ENCODE assay signal across 8 cellular contexts in genomic region chr14:58199726-58200479, GRCh38. TPM values are rescaled to one million over a fixed set of nuclear protein-coding genes. Genes with fewer than 3 reads are reported as not detected.
DNase-seq lines count a peak whose midpoint lies in the region; ATAC-seq and TF ChIP-seq lines count a peak whose summit lies in the region.

ACTR10 (plus strand) TSS chr14:58200149; CDS start chr14:58200218, 69 bp downstream.

- H3K18ac ChIP-seq in IMR-90 (ENCODE audit: low read depth, low read length), result peak within 1 kb of the TSS; percentile 96

- peak; percentile 48 for DNase-seq in DMS114 treated with DMSO at 0.1 percent for 48 hours (lab: John Stamatoyannopoulos, UW; ENCODE audit: unreplicated experiment)
- peak; percentile 56 for DNase-seq in IMR-90
- DNase-seq in OCI-M2 (lab: John Stamatoyannopoulos, UW; ENCODE audit: unreplicated experiment), result peak; percentile 46
- peak; percentile 84 for DNase-seq in activated T-cell treated with anti-CD3 and anti-CD28 coated beads for 4 hours
- peak; percentile 82 for DNase-seq in epithelial cell of esophagus (ENCODE audit: low read depth)
- DNase-seq in stimulated activated CD8-positive, alpha-beta memory T cell treated with anti-CD3 and anti-CD28 coated beads, Interleukin-2, amount 100 ng/mL, for 48 hours (ENCODE audit: low read depth in 2 of 2), result peak; percentile 85 to 91

- intact Hi-C loops in IMR-90 (cut with micrococcal nuclease), result no loop called here

- H3K79me1 ChIP-seq in IMR-90 (ENCODE audit: low read depth in 1 of 2, low read length in 2 of 2), result peaks cover 0 to 23% of the 10 kb centered on the region in 2 experiments

- dilution Hi-C loops in IMR-90 (cut with HindIII; ENCODE audit: low sequenced_read_pairs, unreplicated experiment), result no loop called here

- H2BK20ac ChIP-seq in IMR-90 (ENCODE audit: low read depth, low read length), result no peak within 1 kb of the TSS

- H3K23ac ChIP-seq in IMR-90 (ENCODE audit: low read depth, low read length), result peak within 1 kb of the TSS; percentile 65

- peak within 1 kb of the TSS; percentile 98 for H3K9ac ChIP-seq in IMR-90 (ENCODE audit: low read depth, low read length)

- H3K9me1 ChIP-seq in IMR-90 (ENCODE audit: insufficient read depth, low read length), result no peaks in the 10 kb centered on the region

- H4K20me1 ChIP-seq in IMR-90 (ENCODE audit: insufficient read depth, low read length), result no peaks in the 10 kb centered on the region

- in situ Hi-C loops in IMR-90 (cut with MboI; ENCODE audit: low sequenced_read_pairs), result no loop called here

- H4K91ac ChIP-seq in IMR-90 (ENCODE audit: insufficient read depth, low read depth, low read length), result peak within 1 kb of the TSS; percentile 96

- peak within 1 kb of the TSS; percentile 93; the same call in 2 of the 3 replicates for H2BK15ac ChIP-seq in IMR-90 (ENCODE audit: low read depth, low read length)

- POLR2A ChIA-PET in IMR-90 (lab: Charles Lee; ENCODE audit: unreplicated experiment), result interaction anchor here (0.5 kb wide), 1 partner anchor 14 kb away, joined by 6 read pairs; no protein-coding TSS in a partner anchor

- H3K27ac ChIP-seq in IMR-90 (ENCODE audit: insufficient read depth, low read length), result peak within 1 kb of the TSS; percentile 99

- H2AK5ac ChIP-seq in IMR-90 (ENCODE audit: low read depth, low read length), result peak within 1 kb of the TSS; percentile 68; the same call in 1 of the 2 replicates

- H3K4me1 ChIP-seq in IMR-90 (ENCODE audit: control insufficient read depth, insufficient read depth, low read length) (no peaks in the 10 kb centered on the region), mononuclear cell (ENCODE audit: insufficient read depth, low read length) (peaks cover 24% of the 10 kb centered on the region)

- peak; percentile 88 for TF ChIP-seq POLR2A in IMR-90 (IDR thresholded peaks at IDR 0.05; ENCODE audit: low read depth, low read length)

- H3K4me3 ChIP-seq in IMR-90 (ENCODE audit: insufficient read depth, low read depth, low read length) (peak within 1 kb of the TSS; percentile 99), epithelial cell of esophagus (ENCODE audit: low read length) (peak within 1 kb of the TSS; percentile 86), mononuclear cell (ENCODE audit: low read length) (peak within 1 kb of the TSS; percentile 88)

- peak within 1 kb of the TSS; percentile 84 for H3K56ac ChIP-seq in IMR-90 (ENCODE audit: extremely low read depth, insufficient read depth, low read length)

- H2BK120ac ChIP-seq in IMR-90 (ENCODE audit: low read depth, low read length), result peak within 1 kb of the TSS; percentile 81

- H3K9me3 ChIP-seq in IMR-90 (ENCODE audit: control insufficient read depth, insufficient read depth, low read length), result no peaks in the 10 kb centered on the region
- H3K9me3 ChIP-seq in mononuclear cell (ENCODE audit: low read depth, low read length), result no peaks in the 10 kb centered on the region

- H3K27me3 ChIP-seq in IMR-90 (ENCODE audit: control insufficient read depth, insufficient read depth, low read length) (peaks cover 2% of the 10 kb centered on the region), mononuclear cell (ENCODE audit: insufficient read depth, low read length) (no peaks in the 10 kb centered on the region)

- peak within 1 kb of the TSS; percentile 88 for H3K4ac ChIP-seq in IMR-90 (ENCODE audit: low read depth, low read length)

- H2AK9ac ChIP-seq in IMR-90 (replicated peaks; ENCODE audit: low read depth, low read length, poor library complexity), result peak within 1 kb of the TSS; percentile 86

- no peak for TF ChIP-seq RAD21 in IMR-90 (IDR thresholded peaks at IDR 0.05; ENCODE audit: low read length)

- no peak for TF ChIP-seq CTCF in IMR-90 (conservative IDR thresholded peaks at IDR 0.05; ENCODE audit: low read depth, low read length)
- no peak for TF ChIP-seq CTCF in epithelial cell of esophagus (IDR thresholded peaks at IDR 0.05; ENCODE audit: insufficient read depth, low read depth, low read length, missing control alignments)

- BruUV-seq in IMR-90 (replicated peaks; lab: Mats Ljungman, UMichigan), result no TSS peak

- H3K14ac ChIP-seq in IMR-90 (replicated peaks; ENCODE audit: low read depth, low read length), result peak within 1 kb of the TSS; percentile 92

- WGBS in IMR-90 (ENCODE audit: extremely low coverage in 2 of 2, insufficient read length in 1 of 2), 2 experiments, result 0% methylated on average over 36 of the region's 78 CpGs; no CpG with 5 or more reads in 1 of the 2 experiments

- ATAC-seq in GM21529 (IDR thresholded peaks at IDR 0.05; ENCODE audit: unreplicated experiment) (peak; percentile 93), IMR-90 (ENCODE audit: low read depth) (peak; percentile 97)

- CTCF ChIA-PET in IMR-90 (lab: Yijun Ruan, JAX), result interaction anchor here (0.5 kb wide), 1 partner anchor 23 kb away, joined by 4 read pairs; no protein-coding TSS in a partner anchor

- peak within 1 kb of the TSS; percentile 98 for H2BK5ac ChIP-seq in IMR-90 (ENCODE audit: low read depth, low read length, poor library complexity, severe bottlenecking)

- H4K8ac ChIP-seq in IMR-90 (ENCODE audit: low read depth in 2 of 2, low read length in 2 of 2), result peak within 1 kb of the TSS; percentile 14 to 93

- peak within 1 kb of the TSS; percentile 99 for H3K4me2 ChIP-seq in IMR-90 (ENCODE audit: low read depth, low read length)

- H3K36me3 ChIP-seq in IMR-90 (ENCODE audit: control insufficient read depth, insufficient read depth, low read length), result peaks cover 5% of the 10 kb centered on the region; the same call in 1 of the 2 replicates

- peak within 1 kb of the TSS; percentile 95 for H4K5ac ChIP-seq in IMR-90 (ENCODE audit: low read depth, low read length)

- H2AFZ ChIP-seq in IMR-90 (replicated peaks; ENCODE audit: low read length, poor library complexity), result peak within 1 kb of the TSS; percentile 97

TF ChIP-seq in IMR-90, 13 proteins besides CTCF, POLR2A, EP300 and RAD21:
- TF ChIP-seq MXI1 (IDR thresholded peaks at IDR 0.05; ENCODE audit: borderline replicate concordance, low read depth, low read length) (peak; percentile 10; the same call in 1 of the 2 replicates), FOS (IDR thresholded peaks at IDR 0.05; ENCODE audit: low read depth, low read length) (0 out of 2 replicates have a peak, but pooled peaks have one; percentile 2), RCOR1 (IDR thresholded peaks at IDR 0.05; ENCODE audit: insufficient replicate concordance, low read length) (no peak), CHD1 (IDR thresholded peaks at IDR 0.05; ENCODE audit: low read depth, low read length) (0 out of 2 replicates have a peak, but pooled peaks have one; percentile 42), CEBPB (IDR thresholded peaks at IDR 0.05; ENCODE audit: low read depth, low read length) (no peak), BHLHE40 (IDR thresholded peaks at IDR 0.05; ENCODE audit: low read depth, low read length) (0 out of 2 replicates have a peak, but pooled peaks have one; percentile 28), RFX5 (IDR thresholded peaks at IDR 0.05; ENCODE audit: low read depth, low read length) (no peak), NFE2L2 (IDR thresholded peaks at IDR 0.05; ENCODE audit: low read depth, low read length) (no peak), MAFK (IDR thresholded peaks at IDR 0.05; ENCODE audit: low read depth, low read length) (no peak), MAZ (IDR thresholded peaks at IDR 0.05; ENCODE audit: borderline replicate concordance, low read depth, low read length) (peak; percentile 61; the same call in 1 of the 2 replicates), SMC3 (IDR thresholded peaks at IDR 0.05; ENCODE audit: low read depth, low read length) (no peak; the same call in 1 of the 2 replicates)
- TF ChIP-seq, protein P1, sequence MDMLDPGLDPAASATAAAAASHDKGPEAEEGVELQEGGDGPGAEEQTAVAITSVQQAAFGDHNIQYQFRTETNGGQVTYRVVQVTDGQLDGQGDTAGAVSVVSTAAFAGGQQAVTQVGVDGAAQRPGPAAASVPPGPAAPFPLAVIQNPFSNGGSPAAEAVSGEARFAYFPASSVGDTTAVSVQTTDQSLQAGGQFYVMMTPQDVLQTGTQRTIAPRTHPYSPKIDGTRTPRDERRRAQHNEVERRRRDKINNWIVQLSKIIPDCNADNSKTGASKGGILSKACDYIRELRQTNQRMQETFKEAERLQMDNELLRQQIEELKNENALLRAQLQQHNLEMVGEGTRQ (IDR thresholded peaks at IDR 0.05; ENCODE audit: low read depth, low read length), result no peak
- TF ChIP-seq, protein P2, sequence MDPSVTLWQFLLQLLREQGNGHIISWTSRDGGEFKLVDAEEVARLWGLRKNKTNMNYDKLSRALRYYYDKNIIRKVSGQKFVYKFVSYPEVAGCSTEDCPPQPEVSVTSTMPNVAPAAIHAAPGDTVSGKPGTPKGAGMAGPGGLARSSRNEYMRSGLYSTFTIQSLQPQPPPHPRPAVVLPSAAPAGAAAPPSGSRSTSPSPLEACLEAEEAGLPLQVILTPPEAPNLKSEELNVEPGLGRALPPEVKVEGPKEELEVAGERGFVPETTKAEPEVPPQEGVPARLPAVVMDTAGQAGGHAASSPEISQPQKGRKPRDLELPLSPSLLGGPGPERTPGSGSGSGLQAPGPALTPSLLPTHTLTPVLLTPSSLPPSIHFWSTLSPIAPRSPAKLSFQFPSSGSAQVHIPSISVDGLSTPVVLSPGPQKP (IDR thresholded peaks at IDR 0.05; ENCODE audit: borderline replicate concordance, low read depth, low read length), result no peak

RNA-seq across cellular contexts. Expression of gene ACTR10, which starts in this region (rescaled TPM):
- total RNA-seq in IMR-90 (2012; rRNA removed), result 46.4 and 71.0 TPM in 2 replicates
- 55.4 and 71.7 TPM in 2 replicates for polyA plus RNA-seq in IMR-90 (2012; rRNA removed)
- polyA plus RNA-seq in IMR-90 (2012; cell fraction: cytosol; rRNA removed), result 18.0 and 49.2 TPM in 2 replicates
- polyA plus RNA-seq in IMR-90 (2012; cell fraction: nucleus; rRNA removed; ENCODE audit: low replicate concordance), result 8.8 and 52.7 TPM in 2 replicates
- total RNA-seq in mononuclear cell, result 57.7 TPM

Comparison
In these comparisons a context has a peak if more than half of its experiments do, and no peak if none do; other contexts are left out.
1. Peak in every context shown above with its lines: DNase-seq, ATAC-seq, H3K4me3 ChIP-seq and H3K27ac ChIP-seq.